In the genomic region with DNA sequence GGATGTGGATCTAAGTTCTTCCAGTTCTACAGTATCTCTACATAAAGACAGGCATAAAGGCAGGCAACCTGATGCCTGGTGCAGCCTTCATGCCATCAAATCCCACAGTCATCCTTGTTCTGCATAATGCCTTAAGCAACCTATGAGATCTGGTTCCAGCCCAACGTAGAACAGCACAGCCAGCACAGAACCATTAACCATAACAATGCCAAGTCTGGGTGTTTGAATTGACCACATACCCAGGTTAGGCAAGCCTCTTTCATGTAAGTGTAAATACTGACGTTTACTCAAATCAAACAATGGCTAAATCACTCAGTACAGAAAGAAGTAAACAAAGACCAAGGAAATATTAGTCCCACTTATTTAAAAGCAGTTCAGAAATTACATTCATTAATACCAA, we compare ENCODE assay signal across 17 cellular contexts.
DNase-seq lines count a peak whose midpoint lies in the region; ATAC-seq and TF ChIP-seq lines count a peak whose summit lies in the region.
"Had no signal": no experiment of that assay in that cellular context is flagged by ENCODE, and none has a peak within 500 bp of the region (broad histone marks: within the 10 kb centered on the region; RNA-seq: fewer than 3 reads in every experiment).

No MANE protein-coding gene starts in this region.

- no peaks in the 10 kb centered on the region for H3K27me3 ChIP-seq in foreskin keratinocyte
- H3K27me3 ChIP-seq: thyroid gland had no signal

- no peaks in the 10 kb centered on the region for H3K36me3 ChIP-seq in mucosa of descending colon (ENCODE audit: low read depth)
- H3K36me3 ChIP-seq: thyroid gland, WERI-Rb-1 had no signal

- no peak overlapping the region for H3K27ac ChIP-seq in foreskin keratinocyte
- H3K27ac ChIP-seq: thyroid gland, WERI-Rb-1 had no signal

- peak; percentile 25 for ATAC-seq in mucosa of descending colon
- ATAC-seq in foreskin keratinocyte: no peak
- no peak for ATAC-seq in GM18909 (IDR thresholded peaks at IDR 0.05; ENCODE audit: poor library complexity, unreplicated experiment)
- ATAC-seq: activated CD8-positive, alpha-beta T cell treated with anti-CD3 and anti-CD28 coated beads for 36 hours; left ventricle myocardium superior had no signal

- H3K9me3 ChIP-seq in mucosa of descending colon: no peaks in the 10 kb centered on the region
- H3K9me3 ChIP-seq: thyroid gland had no signal

- H3K4me1 ChIP-seq in mucosa of descending colon (ENCODE audit: low read depth): no peaks in the 10 kb centered on the region
- H3K4me1 ChIP-seq in foreskin keratinocyte: no peaks in the 10 kb centered on the region
- H3K4me1 ChIP-seq: thyroid gland had no signal

- TF ChIP-seq CTCF in mucosa of descending colon (IDR thresholded peaks at IDR 0.05) (no peak), foreskin keratinocyte (conservative IDR thresholded peaks at IDR 0.05) (no peak)

- H3K4me3 ChIP-seq in mucosa of descending colon: no peak overlapping the region
- H3K4me3 ChIP-seq: thyroid gland had no signal

- DNase-seq in H4 (ENCODE audit: low spot score): peak; percentile 61
- DNase-seq in NCI-H510A (lab: John Stamatoyannopoulos, UW): peak; percentile 7
- DNase-seq in fibroblast of peridontal ligament (ENCODE audit: extremely low read depth): peak; percentile 9
- no peak for DNase-seq in mucosa of descending colon
- DNase-seq in foreskin keratinocyte: no peak
- DNase-seq in T-helper 9 cell: no peak
- no peak for DNase-seq in T-helper 2 cell
- DNase-seq: activated CD8-positive, alpha-beta T cell treated with anti-CD3 and anti-CD28 coated beads for 36 hours; AML-193; effector CD4-positive, alpha-beta T cell; left ventricle myocardium superior; naive B cell; NCI-H526 treated with DMSO at 0.1 percent for 48 hours; posterior cingulate gyrus; thyroid gland; WERI-Rb-1 had no signal

- intact Hi-C loops in mucosa of descending colon (cut with DNase I, micrococcal nuclease): no loop called here

Comparison
In these comparisons a context has a peak if more than half of its experiments do, and no peak if none do; other contexts are left out.
1. DNase-seq: peak in H4 (single experiment), NCI-H510A (single experiment) and fibroblast of peridontal ligament (single experiment); none in mucosa of descending colon (0 of 3), foreskin keratinocyte (0 of 2), T-helper 9 cell (single experiment) and T-helper 2 cell (0 of 5).